1 cellular context compared by ENCODE assay signal in genomic region chr2:167962436-167963226, GRCh38.
TF ChIP-seq lines count a peak whose summit lies in the region.

No MANE protein-coding gene starts in this region.

TF ChIP-seq in K562, 482 proteins besides CTCF, POLR2A, EP300 and RAD21 (continued from another document and continues in another):
- TF ChIP-seq ZNF436 (CRISPR knock-in tag; IDR thresholded peaks at IDR 0.05), result no peak
- no peak for TF ChIP-seq ZNF384 (IDR thresholded peaks at IDR 0.05; ENCODE audit: low read depth, low read length)
- no peak for TF ChIP-seq ZNF146 (CRISPR knock-in tag; IDR thresholded peaks at IDR 0.05; ENCODE audit: unreplicated experiment)
- TF ChIP-seq NEUROD1 (IDR thresholded peaks at IDR 0.05; ENCODE audit: borderline replicate concordance, low read depth, low read length, partially characterized antibody), result no peak
- no peak for TF ChIP-seq SMARCC2 (IDR thresholded peaks at IDR 0.05; ENCODE audit: low read depth)
- TF ChIP-seq CREBBP (IDR thresholded peaks at IDR 0.05; ENCODE audit: low read depth, low read length), result no peak
- TF ChIP-seq ZNF583 (CRISPR knock-in tag; IDR thresholded peaks at IDR 0.05), result 0 out of 2 replicates have a peak, but pooled peaks have one; percentile 49
- TF ChIP-seq HOXB6 (CRISPR knock-in tag; IDR thresholded peaks at IDR 0.05; ENCODE audit: borderline replicate concordance), result no peak
- no peak for TF ChIP-seq CHCHD3 (CRISPR knock-in tag; IDR thresholded peaks at IDR 0.05)
- TF ChIP-seq JUN (IDR thresholded peaks at IDR 0.05; ENCODE audit: borderline replicate concordance, low read depth, low read length), result no peak
- TF ChIP-seq JUN (CRISPR knock-in tag; IDR thresholded peaks at IDR 0.05; ENCODE audit: borderline replicate concordance), result 0 out of 2 replicates have a peak, but pooled peaks have one; percentile 54
- TF ChIP-seq COPS2 (conservative IDR thresholded peaks at IDR 0.05), result no peak
- no peak for TF ChIP-seq DIDO1 (tag; IDR thresholded peaks at IDR 0.05; ENCODE audit: low read depth)
- TF ChIP-seq ZNF766 (CRISPR knock-in tag; conservative IDR thresholded peaks at IDR 0.05), result peak; percentile 16; the same call in 1 of the 2 replicates
- TF ChIP-seq GABPA (tag; conservative IDR thresholded peaks at IDR 0.05; ENCODE audit: low read depth), result no peak
- no peak for TF ChIP-seq TCF3 (CRISPR knock-in tag; IDR thresholded peaks at IDR 0.05)
- no peak for TF ChIP-seq FOS (IDR thresholded peaks at IDR 0.05; ENCODE audit: extremely low read depth, insufficient read length)
- TF ChIP-seq ETV1 (tag; conservative IDR thresholded peaks at IDR 0.05; ENCODE audit: low read depth), result 0 out of 2 replicates have a peak, but pooled peaks have one; percentile 7
- no peak for TF ChIP-seq E2F4 (CRISPR knock-in tag; IDR thresholded peaks at IDR 0.05; ENCODE audit: low read depth)
- TF ChIP-seq, protein P1, sequence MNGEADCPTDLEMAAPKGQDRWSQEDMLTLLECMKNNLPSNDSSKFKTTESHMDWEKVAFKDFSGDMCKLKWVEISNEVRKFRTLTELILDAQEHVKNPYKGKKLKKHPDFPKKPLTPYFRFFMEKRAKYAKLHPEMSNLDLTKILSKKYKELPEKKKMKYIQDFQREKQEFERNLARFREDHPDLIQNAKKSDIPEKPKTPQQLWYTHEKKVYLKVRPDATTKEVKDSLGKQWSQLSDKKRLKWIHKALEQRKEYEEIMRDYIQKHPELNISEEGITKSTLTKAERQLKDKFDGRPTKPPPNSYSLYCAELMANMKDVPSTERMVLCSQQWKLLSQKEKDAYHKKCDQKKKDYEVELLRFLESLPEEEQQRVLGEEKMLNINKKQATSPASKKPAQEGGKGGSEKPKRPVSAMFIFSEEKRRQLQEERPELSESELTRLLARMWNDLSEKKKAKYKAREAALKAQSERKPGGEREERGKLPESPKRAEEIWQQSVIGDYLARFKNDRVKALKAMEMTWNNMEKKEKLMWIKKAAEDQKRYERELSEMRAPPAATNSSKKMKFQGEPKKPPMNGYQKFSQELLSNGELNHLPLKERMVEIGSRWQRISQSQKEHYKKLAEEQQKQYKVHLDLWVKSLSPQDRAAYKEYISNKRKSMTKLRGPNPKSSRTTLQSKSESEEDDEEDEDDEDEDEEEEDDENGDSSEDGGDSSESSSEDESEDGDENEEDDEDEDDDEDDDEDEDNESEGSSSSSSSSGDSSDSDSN (IDR thresholded peaks at IDR 0.05; ENCODE audit: borderline replicate concordance in 1 of 2, low read depth in 2 of 2, low read length in 2 of 2), result 0 out of 4 replicates have a peak, but pooled peaks of 1 of the 2 experiments have one; percentile 39
- TF ChIP-seq, protein P2, sequence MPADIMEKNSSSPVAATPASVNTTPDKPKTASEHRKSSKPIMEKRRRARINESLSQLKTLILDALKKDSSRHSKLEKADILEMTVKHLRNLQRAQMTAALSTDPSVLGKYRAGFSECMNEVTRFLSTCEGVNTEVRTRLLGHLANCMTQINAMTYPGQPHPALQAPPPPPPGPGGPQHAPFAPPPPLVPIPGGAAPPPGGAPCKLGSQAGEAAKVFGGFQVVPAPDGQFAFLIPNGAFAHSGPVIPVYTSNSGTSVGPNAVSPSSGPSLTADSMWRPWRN (IDR thresholded peaks at IDR 0.05; ENCODE audit: low read depth), result no peak
- TF ChIP-seq ZNF217 (CRISPR knock-in tag; IDR thresholded peaks at IDR 0.05), result no peak
- TF ChIP-seq MAFK (IDR thresholded peaks at IDR 0.05; ENCODE audit: low read length), result no peak
- TF ChIP-seq NR2C1 (IDR thresholded peaks at IDR 0.05), result no peak
- no peak for TF ChIP-seq NR2C1 (tag; IDR thresholded peaks at IDR 0.05)
- TF ChIP-seq SMAD3 (CRISPR knock-in tag; conservative IDR thresholded peaks at IDR 0.05), result no peak
- TF ChIP-seq, protein P3, sequence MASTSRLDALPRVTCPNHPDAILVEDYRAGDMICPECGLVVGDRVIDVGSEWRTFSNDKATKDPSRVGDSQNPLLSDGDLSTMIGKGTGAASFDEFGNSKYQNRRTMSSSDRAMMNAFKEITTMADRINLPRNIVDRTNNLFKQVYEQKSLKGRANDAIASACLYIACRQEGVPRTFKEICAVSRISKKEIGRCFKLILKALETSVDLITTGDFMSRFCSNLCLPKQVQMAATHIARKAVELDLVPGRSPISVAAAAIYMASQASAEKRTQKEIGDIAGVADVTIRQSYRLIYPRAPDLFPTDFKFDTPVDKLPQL (IDR thresholded peaks at IDR 0.05; ENCODE audit: extremely low read depth, insufficient read length), result no peak
- TF ChIP-seq FOSL1 (tag; conservative IDR thresholded peaks at IDR 0.05), result no peak; the same call in 1 of the 2 replicates
- TF ChIP-seq BACH1 (tag; IDR thresholded peaks at IDR 0.05), result peak; percentile 56; the same call in 1 of the 2 replicates
- no peak for TF ChIP-seq NCOA1 (IDR thresholded peaks at IDR 0.05; ENCODE audit: low read depth)
- TF ChIP-seq, protein P4, sequence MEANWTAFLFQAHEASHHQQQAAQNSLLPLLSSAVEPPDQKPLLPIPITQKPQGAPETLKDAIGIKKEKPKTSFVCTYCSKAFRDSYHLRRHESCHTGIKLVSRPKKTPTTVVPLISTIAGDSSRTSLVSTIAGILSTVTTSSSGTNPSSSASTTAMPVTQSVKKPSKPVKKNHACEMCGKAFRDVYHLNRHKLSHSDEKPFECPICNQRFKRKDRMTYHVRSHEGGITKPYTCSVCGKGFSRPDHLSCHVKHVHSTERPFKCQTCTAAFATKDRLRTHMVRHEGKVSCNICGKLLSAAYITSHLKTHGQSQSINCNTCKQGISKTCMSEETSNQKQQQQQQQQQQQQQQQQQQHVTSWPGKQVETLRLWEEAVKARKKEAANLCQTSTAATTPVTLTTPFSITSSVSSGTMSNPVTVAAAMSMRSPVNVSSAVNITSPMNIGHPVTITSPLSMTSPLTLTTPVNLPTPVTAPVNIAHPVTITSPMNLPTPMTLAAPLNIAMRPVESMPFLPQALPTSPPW (CRISPR knock-in tag; IDR thresholded peaks at IDR 0.05), result no peak
- no peak for TF ChIP-seq LEF1 (IDR thresholded peaks at IDR 0.05)
- TF ChIP-seq, protein P5, sequence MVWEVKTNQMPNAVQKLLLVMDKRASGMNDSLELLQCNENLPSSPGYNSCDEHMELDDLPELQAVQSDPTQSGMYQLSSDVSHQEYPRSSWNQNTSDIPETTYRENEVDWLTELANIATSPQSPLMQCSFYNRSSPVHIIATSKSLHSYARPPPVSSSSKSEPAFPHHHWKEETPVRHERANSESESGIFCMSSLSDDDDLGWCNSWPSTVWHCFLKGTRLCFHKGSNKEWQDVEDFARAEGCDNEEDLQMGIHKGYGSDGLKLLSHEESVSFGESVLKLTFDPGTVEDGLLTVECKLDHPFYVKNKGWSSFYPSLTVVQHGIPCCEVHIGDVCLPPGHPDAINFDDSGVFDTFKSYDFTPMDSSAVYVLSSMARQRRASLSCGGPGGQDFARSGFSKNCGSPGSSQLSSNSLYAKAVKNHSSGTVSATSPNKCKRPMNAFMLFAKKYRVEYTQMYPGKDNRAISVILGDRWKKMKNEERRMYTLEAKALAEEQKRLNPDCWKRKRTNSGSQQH (CRISPR knock-in tag; IDR thresholded peaks at IDR 0.05), result no peak
- TF ChIP-seq ZC3H11A (IDR thresholded peaks at IDR 0.05; ENCODE audit: low read depth, low read length), result no peak
- no peak for TF ChIP-seq TFE3 (CRISPR knock-in tag; IDR thresholded peaks at IDR 0.05)
- TF ChIP-seq, protein P6, sequence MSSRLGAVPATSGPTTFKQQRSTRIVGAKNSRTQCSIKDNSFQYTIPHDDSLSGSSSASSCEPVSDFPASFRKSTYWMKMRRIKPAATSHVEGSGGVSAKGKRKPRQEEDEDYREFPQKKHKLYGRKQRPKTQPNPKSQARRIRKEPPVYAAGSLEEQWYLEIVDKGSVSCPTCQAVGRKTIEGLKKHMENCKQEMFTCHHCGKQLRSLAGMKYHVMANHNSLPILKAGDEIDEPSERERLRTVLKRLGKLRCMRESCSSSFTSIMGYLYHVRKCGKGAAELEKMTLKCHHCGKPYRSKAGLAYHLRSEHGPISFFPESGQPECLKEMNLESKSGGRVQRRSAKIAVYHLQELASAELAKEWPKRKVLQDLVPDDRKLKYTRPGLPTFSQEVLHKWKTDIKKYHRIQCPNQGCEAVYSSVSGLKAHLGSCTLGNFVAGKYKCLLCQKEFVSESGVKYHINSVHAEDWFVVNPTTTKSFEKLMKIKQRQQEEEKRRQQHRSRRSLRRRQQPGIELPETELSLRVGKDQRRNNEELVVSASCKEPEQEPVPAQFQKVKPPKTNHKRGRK (tag; IDR thresholded peaks at IDR 0.05), result no peak
- no peak for TF ChIP-seq EP400 (IDR thresholded peaks at IDR 0.05)
- no peak for TF ChIP-seq ESRRA (IDR thresholded peaks at IDR 0.05; ENCODE audit: borderline replicate concordance, low read depth)
- TF ChIP-seq GTF2A2 (tag; IDR thresholded peaks at IDR 0.05), result 0 out of 2 replicates have a peak, but pooled peaks have one; percentile 30
- no peak for TF ChIP-seq ZNF24 (IDR thresholded peaks at IDR 0.05)
- TF ChIP-seq TAF1 (IDR thresholded peaks at IDR 0.05; ENCODE audit: control insufficient read depth, extremely low read depth, insufficient read depth, low read length, severe bottlenecking), result no peak
- TF ChIP-seq, protein P7, sequence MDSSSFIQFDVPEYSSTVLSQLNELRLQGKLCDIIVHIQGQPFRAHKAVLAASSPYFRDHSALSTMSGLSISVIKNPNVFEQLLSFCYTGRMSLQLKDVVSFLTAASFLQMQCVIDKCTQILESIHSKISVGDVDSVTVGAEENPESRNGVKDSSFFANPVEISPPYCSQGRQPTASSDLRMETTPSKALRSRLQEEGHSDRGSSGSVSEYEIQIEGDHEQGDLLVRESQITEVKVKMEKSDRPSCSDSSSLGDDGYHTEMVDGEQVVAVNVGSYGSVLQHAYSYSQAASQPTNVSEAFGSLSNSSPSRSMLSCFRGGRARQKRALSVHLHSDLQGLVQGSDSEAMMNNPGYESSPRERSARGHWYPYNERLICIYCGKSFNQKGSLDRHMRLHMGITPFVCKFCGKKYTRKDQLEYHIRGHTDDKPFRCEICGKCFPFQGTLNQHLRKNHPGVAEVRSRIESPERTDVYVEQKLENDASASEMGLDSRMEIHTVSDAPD (CRISPR knock-in tag; IDR thresholded peaks at IDR 0.05), result no peak
- no peak for TF ChIP-seq NONO (IDR thresholded peaks at IDR 0.05; ENCODE audit: low read depth in 2 of 2, low read length in 1 of 2)
- no peak for TF ChIP-seq ATF1 (CRISPR knock-in tag; IDR thresholded peaks at IDR 0.05)
- no peak for TF ChIP-seq ATF1 (tag; IDR thresholded peaks at IDR 0.05)
- no peak for TF ChIP-seq FOXA1 (IDR thresholded peaks at IDR 0.05; ENCODE audit: borderline replicate concordance)
- TF ChIP-seq RBM34 (IDR thresholded peaks at IDR 0.05; ENCODE audit: borderline replicate concordance, insufficient read depth, low read length), result no peak
- no peak for TF ChIP-seq SMARCA5 (IDR thresholded peaks at IDR 0.05)
- no peak for TF ChIP-seq HDAC8 (tag; IDR thresholded peaks at IDR 0.05)
- no peak for TF ChIP-seq PHF21A (IDR thresholded peaks at IDR 0.05; ENCODE audit: borderline replicate concordance, low read depth)
- no peak for TF ChIP-seq MIER1 (IDR thresholded peaks at IDR 0.05; ENCODE audit: low read depth)
- TF ChIP-seq, protein P8, sequence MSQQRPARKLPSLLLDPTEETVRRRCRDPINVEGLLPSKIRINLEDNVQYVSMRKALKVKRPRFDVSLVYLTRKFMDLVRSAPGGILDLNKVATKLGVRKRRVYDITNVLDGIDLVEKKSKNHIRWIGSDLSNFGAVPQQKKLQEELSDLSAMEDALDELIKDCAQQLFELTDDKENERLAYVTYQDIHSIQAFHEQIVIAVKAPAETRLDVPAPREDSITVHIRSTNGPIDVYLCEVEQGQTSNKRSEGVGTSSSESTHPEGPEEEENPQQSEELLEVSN (IDR thresholded peaks at IDR 0.05; ENCODE audit: borderline replicate concordance in 1 of 2, extremely low read depth in 1 of 2, insufficient read depth in 1 of 2, insufficient read length in 1 of 2, low read depth in 1 of 2, low read length in 1 of 2, poor library complexity in 1 of 2, severe bottlenecking in 1 of 2), result no peak
- no peak for TF ChIP-seq NCOA2 (IDR thresholded peaks at IDR 0.05; ENCODE audit: partially characterized antibody in 2 of 2)
- TF ChIP-seq TCF7L2 (IDR thresholded peaks at IDR 0.05; ENCODE audit: low read depth, low read length), result no peak
- TF ChIP-seq GATAD2A (IDR thresholded peaks at IDR 0.05), result no peak
- no peak for TF ChIP-seq SRSF1 (IDR thresholded peaks at IDR 0.05; ENCODE audit: low read depth, low read length)
- TF ChIP-seq ZSCAN29 (IDR thresholded peaks at IDR 0.05), result no peak
- no peak for TF ChIP-seq ZZZ3 (IDR thresholded peaks at IDR 0.05)
- TF ChIP-seq NFATC3 (IDR thresholded peaks at IDR 0.05), result no peak
- TF ChIP-seq, protein P9, sequence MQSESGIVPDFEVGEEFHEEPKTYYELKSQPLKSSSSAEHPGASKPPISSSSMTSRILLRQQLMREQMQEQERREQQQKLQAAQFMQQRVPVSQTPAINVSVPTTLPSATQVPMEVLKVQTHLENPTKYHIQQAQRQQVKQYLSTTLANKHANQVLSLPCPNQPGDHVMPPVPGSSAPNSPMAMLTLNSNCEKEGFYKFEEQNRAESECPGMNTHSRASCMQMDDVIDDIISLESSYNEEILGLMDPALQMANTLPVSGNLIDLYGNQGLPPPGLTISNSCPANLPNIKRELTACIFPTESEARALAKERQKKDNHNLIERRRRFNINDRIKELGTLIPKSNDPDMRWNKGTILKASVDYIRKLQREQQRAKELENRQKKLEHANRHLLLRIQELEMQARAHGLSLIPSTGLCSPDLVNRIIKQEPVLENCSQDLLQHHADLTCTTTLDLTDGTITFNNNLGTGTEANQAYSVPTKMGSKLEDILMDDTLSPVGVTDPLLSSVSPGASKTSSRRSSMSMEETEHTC (IDR thresholded peaks at IDR 0.05), result no peak
- TF ChIP-seq MECOM (CRISPR knock-in tag; IDR thresholded peaks at IDR 0.05), result no peak
- no peak for TF ChIP-seq CBX8 (IDR thresholded peaks at IDR 0.05; ENCODE audit: borderline replicate concordance, extremely low read depth, low read depth, low read length, poor library complexity, severe bottlenecking)
- TF ChIP-seq ZNF408 (CRISPR knock-in tag; IDR thresholded peaks at IDR 0.05; ENCODE audit: low read depth), result no peak
